In the genomic region with DNA sequence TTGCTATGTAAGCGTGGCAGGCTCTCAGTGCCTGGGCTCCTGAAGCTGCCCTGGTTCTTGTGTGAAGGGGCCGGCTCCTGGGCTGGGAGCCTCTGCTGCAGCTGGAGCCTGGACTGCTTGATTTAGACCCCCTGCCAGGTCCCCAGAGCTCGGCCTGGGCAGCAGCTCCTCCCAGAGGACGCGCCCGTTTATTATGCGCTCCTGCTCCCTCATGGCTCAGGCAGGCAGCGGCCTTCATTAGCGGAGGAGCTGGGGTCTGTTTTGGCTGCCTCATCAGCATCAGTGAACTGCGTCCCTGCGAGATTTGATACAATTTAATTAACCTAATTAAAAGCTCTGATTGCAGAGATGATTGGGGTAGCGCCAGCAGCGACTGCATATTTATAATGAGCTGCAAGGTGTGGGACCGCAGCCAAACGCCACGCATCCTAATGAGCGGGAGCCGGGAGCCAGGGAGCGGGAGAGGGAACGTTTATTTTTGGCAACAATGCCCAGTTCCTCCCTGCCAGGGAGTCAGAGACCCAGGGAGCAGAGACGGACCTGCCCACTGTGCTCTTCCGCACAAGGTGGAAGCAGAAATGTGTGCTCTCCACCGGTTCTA, we compare ENCODE assay signal across 2 cellular contexts.
A peak's percentile ranks its signal among the peaks of the same experiment; 100 is the strongest.
TF ChIP-seq lines count a peak whose summit lies in the region.

No MANE protein-coding gene starts in this region.

TF ChIP-seq in HEK293, 187 proteins besides CTCF, POLR2A, EP300 and RAD21 (continues in another document):
- TF ChIP-seq ZBTB8A (tag by site-specific recombination; IDR thresholded peaks at IDR 0.05): peak; percentile 34; the same call in 1 of the 2 replicates
- TF ChIP-seq, protein P1, sequence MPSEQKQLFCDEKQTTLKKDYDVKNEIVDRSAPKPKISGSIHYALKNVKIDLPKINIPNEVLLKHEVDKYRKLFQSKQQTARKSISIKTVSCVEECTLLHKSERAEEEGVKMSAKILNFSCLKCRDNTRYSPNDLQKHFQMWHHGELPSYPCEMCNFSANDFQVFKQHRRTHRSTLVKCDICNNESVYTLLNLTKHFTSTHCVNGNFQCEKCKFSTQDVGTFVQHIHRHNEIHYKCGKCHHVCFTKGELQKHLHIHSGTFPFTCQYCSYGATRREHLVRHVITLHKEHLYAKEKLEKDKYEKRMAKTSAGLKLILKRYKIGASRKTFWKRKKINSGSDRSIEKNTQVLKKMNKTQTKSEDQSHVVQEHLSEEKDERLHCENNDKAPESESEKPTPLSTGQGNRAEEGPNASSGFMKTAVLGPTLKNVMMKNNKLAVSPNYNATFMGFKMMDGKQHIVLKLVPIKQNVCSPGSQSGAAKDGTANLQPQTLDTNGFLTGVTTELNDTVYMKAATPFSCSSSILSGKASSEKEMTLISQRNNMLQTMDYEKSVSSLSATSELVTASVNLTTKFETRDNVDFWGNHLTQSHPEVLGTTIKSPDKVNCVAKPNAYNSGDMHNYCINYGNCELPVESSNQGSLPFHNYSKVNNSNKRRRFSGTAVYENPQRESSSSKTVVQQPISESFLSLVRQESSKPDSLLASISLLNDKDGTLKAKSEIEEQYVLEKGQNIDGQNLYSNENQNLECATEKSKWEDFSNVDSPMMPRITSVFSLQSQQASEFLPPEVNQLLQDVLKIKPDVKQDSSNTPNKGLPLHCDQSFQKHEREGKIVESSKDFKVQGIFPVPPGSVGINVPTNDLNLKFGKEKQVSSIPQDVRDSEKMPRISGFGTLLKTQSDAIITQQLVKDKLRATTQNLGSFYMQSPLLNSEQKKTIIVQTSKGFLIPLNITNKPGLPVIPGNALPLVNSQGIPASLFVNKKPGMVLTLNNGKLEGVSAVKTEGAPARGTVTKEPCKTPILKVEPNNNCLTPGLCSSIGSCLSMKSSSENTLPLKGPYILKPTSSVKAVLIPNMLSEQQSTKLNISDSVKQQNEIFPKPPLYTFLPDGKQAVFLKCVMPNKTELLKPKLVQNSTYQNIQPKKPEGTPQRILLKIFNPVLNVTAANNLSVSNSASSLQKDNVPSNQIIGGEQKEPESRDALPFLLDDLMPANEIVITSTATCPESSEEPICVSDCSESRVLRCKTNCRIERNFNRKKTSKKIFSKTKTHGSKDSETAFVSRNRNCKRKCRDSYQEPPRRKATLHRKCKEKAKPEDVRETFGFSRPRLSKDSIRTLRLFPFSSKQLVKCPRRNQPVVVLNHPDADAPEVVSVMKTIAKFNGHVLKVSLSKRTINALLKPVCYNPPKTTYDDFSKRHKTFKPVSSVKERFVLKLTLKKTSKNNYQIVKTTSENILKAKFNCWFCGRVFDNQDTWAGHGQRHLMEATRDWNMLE (tag by site-specific recombination; conservative IDR thresholded peaks at IDR 0.05; ENCODE audit: low read depth): no peak
- TF ChIP-seq ZNF335 (tag by site-specific recombination; conservative IDR thresholded peaks at IDR 0.05): peak; percentile 14
- TF ChIP-seq ZBTB17 (tag by site-specific recombination; IDR thresholded peaks at IDR 0.05): peak; percentile 79
- 0 out of 2 replicates have a peak, but pooled peaks have one; percentile 12 for TF ChIP-seq ZFP69B (tag by site-specific recombination; IDR thresholded peaks at IDR 0.05)
- TF ChIP-seq ZNF692 (tag by site-specific recombination; IDR thresholded peaks at IDR 0.05): 0 out of 2 replicates have a peak, but pooled peaks have one; percentile 27
- peak; percentile 90 for TF ChIP-seq ZNF423 (tag by site-specific recombination; IDR thresholded peaks at IDR 0.05)
- TF ChIP-seq, protein P2, sequence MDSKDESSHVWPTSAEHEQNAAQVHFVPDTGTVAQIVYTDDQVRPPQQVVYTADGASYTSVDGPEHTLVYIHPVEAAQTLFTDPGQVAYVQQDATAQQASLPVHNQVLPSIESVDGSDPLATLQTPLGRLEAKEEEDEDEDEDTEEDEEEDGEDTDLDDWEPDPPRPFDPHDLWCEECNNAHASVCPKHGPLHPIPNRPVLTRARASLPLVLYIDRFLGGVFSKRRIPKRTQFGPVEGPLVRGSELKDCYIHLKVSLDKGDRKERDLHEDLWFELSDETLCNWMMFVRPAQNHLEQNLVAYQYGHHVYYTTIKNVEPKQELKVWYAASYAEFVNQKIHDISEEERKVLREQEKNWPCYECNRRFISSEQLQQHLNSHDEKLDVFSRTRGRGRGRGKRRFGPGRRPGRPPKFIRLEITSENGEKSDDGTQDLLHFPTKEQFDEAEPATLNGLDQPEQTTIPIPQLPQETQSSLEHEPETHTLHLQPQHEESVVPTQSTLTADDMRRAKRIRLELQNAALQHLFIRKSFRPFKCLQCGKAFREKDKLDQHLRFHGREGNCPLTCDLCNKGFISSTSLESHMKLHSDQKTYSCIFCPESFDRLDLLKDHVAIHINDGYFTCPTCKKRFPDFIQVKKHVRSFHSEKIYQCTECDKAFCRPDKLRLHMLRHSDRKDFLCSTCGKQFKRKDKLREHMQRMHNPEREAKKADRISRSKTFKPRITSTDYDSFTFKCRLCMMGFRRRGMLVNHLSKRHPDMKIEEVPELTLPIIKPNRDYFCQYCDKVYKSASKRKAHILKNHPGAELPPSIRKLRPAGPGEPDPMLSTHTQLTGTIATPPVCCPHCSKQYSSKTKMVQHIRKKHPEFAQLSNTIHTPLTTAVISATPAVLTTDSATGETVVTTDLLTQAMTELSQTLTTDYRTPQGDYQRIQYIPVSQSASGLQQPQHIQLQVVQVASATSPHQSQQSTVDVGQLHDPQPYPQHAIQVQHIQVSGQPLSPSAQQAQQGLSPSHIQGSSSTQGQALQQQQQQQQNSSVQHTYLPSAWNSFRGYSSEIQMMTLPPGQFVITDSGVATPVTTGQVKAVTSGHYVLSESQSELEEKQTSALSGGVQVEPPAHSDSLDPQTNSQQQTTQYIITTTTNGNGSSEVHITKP (tag by site-specific recombination; IDR thresholded peaks at IDR 0.05): 0 out of 2 replicates have a peak, but pooled peaks have one; percentile 5
- TF ChIP-seq ZNF16 (tag by site-specific recombination; IDR thresholded peaks at IDR 0.05; ENCODE audit: low read depth): no peak
- TF ChIP-seq GLIS1 (tag by site-specific recombination; IDR thresholded peaks at IDR 0.05): peak; percentile 92
- peak; percentile 25 for TF ChIP-seq WT1 (tag by site-specific recombination; IDR thresholded peaks at IDR 0.05)
- TF ChIP-seq, protein P3, sequence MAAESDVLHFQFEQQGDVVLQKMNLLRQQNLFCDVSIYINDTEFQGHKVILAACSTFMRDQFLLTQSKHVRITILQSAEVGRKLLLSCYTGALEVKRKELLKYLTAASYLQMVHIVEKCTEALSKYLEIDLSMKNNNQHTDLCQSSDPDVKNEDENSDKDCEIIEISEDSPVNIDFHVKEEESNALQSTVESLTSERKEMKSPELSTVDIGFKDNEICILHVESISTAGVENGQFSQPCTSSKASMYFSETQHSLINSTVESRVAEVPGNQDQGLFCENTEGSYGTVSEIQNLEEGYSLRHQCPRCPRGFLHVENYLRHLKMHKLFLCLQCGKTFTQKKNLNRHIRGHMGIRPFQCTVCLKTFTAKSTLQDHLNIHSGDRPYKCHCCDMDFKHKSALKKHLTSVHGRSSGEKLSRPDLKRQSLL (tag by site-specific recombination; IDR thresholded peaks at IDR 0.05): 0 out of 2 replicates have a peak, but pooled peaks have one; percentile 16

TF ChIP-seq in endothelial cell of umbilical vein, 7 proteins besides CTCF, POLR2A, EP300 and RAD21:
- TF ChIP-seq FOS (IDR thresholded peaks at IDR 0.05; ENCODE audit: borderline replicate concordance, insufficient read depth, low read length) (no peak), MYC (IDR thresholded peaks at IDR 0.05; ENCODE audit: low read depth, low read length) (no peak), EZH2 (IDR thresholded peaks at IDR 0.05; ENCODE audit: borderline replicate concordance, low read depth, low read length, severe bottlenecking) (no peak), JUN (IDR thresholded peaks at IDR 0.05; ENCODE audit: borderline replicate concordance, insufficient read depth, insufficient read length, low read depth) (no peak), POLR2AphosphoS5 (IDR thresholded peaks at IDR 0.05; ENCODE audit: insufficient read depth, low read depth, low read length) (no peak), GATA2 (IDR thresholded peaks at IDR 0.05; ENCODE audit: insufficient read depth, insufficient read length, low read depth, low read length) (no peak), MAX (IDR thresholded peaks at IDR 0.05; ENCODE audit: insufficient read depth, insufficient read length) (no peak)
TF ChIP-seq in endothelial cell of umbilical vein: peak in this region for 0.
